2 cellular contexts compared by ENCODE assay signal in genomic region chr12:55866454-55867004, GRCh38. TPM values are rescaled to one million over a fixed set of nuclear protein-coding genes. Genes with fewer than 3 reads are reported as not detected.
"Had no signal": no experiment of that assay in that cellular context is flagged by ENCODE, and none has a peak within 500 bp of the region (broad histone marks: within the 10 kb centered on the region; RNA-seq: fewer than 3 reads in every experiment).

No MANE protein-coding gene starts in this region.

RNA-seq across cellular contexts. Expression of gene MMP19, which starts 23.8 kb away (rescaled TPM):
- total RNA-seq: neural crest cell had no signal
- polyA plus RNA-seq: naive thymus-derived CD8-positive, alpha-beta T cell had no signal
